ENCODE assay signal across 1 cellular context in genomic region chr19:5345895-5346386, GRCh38.
TF ChIP-seq lines count a peak whose summit lies in the region.

No MANE protein-coding gene starts in this region.

TF ChIP-seq in HEK293, 187 proteins besides CTCF, POLR2A, EP300 and RAD21 (continued from another document):
- TF ChIP-seq ZNF19 (tag by site-specific recombination; IDR thresholded peaks at IDR 0.05; ENCODE audit: low read depth), result no peak
- no peak for TF ChIP-seq ZNF174 (tag by site-specific recombination; IDR thresholded peaks at IDR 0.05)
- no peak for TF ChIP-seq ZNF112 (tag by site-specific recombination; IDR thresholded peaks at IDR 0.05)
- TF ChIP-seq ZNF701 (tag by site-specific recombination; IDR thresholded peaks at IDR 0.05), result no peak
